10 cellular contexts compared by ENCODE assay signal in the genomic region with DNA sequence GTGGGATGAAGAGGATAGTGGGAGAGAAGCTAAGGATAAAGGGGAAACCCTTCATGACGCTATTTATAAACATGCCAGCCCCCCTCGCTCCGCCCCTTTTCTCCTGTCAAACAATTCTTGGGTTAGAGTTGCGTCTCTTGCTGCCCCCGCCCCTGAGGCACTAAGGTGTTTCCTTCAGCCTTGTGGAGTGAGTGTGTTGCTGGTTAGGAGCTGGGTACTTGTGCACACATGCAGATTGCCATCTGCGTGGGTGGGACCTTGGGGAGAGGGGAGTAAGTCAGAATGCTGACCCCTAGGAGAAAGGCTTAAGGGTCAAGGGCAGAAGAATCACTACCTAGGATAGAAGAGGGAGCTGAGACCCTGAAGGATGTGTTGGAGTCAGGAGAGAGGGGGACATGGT. TPM values are rescaled to one million over a fixed set of nuclear protein-coding genes. Genes with fewer than 3 reads are reported as not detected.
A peak's percentile ranks its signal among the peaks of the same experiment; 100 is the strongest.
DNase-seq lines count a peak whose midpoint lies in the region; ATAC-seq lines count a peak whose summit lies in the region.
"Had no signal": no experiment of that assay in that cellular context is flagged by ENCODE, and none has a peak within 500 bp of the region (broad histone marks: within the 10 kb centered on the region; RNA-seq: fewer than 3 reads in every experiment).

No MANE protein-coding gene starts in this region.

- peaks cover 28% of the 10 kb centered on the region for H3K36me3 Mint-ChIP-seq in activated CD4-positive, alpha-beta T cell treated with anti-CD3 and anti-CD28 coated beads, Interleukin-2, amount 10 ng/mL, durations not matched to agents 24 days and 14 days (ENCODE audit: low read depth)
- peaks cover 14% of the 10 kb centered on the region for H3K36me3 Mint-ChIP-seq in activated T-helper 1 cell treated with anti-CD3 and anti-CD28 coated beads, Interleukin-12 subunit alpha, Interleukin-12 subunit beta, Interleukin-2, Interleukin-4 antibody, amounts not matched to agents 30 ng/mL and 10 ng/mL and 1 ng/mL, durations not matched to agents 14 hours and 24 hours and 36 hours (ENCODE audit: low read depth)
- H3K36me3 Mint-ChIP-seq in stimulated activated naive B cell treated with anti-CD40 and anti-IgM and Interleukin-4, amounts not matched to agents 10 μg/mL and 1 μg/mL and 100 μg/mL, for 72 hours, result peaks cover 19 to 30% of the 10 kb centered on the region in 2 donors

- H3K4me1 ChIP-seq in right cardiac atrium (ENCODE audit: control insufficient read depth, insufficient read depth, low read length), result peaks cover 34% of the 10 kb centered on the region

- 51% methylated on average over 6 of the region's 6 CpGs for WGBS in right cardiac atrium

- H3K27me3 ChIP-seq in right cardiac atrium (ENCODE audit: control insufficient read depth, insufficient read depth), result no peaks in the 10 kb centered on the region
- H3K27me3 ChIP-seq: brain microvascular endothelial cell had no signal

- no peaks in the 10 kb centered on the region for H3K27me3 Mint-ChIP-seq in activated CD4-positive, alpha-beta T cell treated with anti-CD3 and anti-CD28 coated beads, Interleukin-2, amount 10 ng/mL, durations not matched to agents 24 days and 14 days
- no peaks in the 10 kb centered on the region for H3K27me3 Mint-ChIP-seq in activated T-helper 1 cell treated with anti-CD3 and anti-CD28 coated beads, Interleukin-12 subunit alpha, Interleukin-12 subunit beta, Interleukin-2, Interleukin-4 antibody, amounts not matched to agents 30 ng/mL and 10 ng/mL and 1 ng/mL, durations not matched to agents 14 hours and 24 hours and 36 hours (ENCODE audit: insufficient read depth)
- H3K27me3 Mint-ChIP-seq in stimulated activated naive B cell treated with anti-CD40 and anti-IgM and Interleukin-4, amounts not matched to agents 10 μg/mL and 1 μg/mL and 100 μg/mL, for 72 hours, result no peaks in the 10 kb centered on the region

- ATAC-seq in right cardiac atrium (no peak), GM21367 (IDR thresholded peaks at IDR 0.05; ENCODE audit: unreplicated experiment) (no peak), GM21717 (IDR thresholded peaks at IDR 0.05; ENCODE audit: unreplicated experiment) (no peak)
- ATAC-seq in stimulated activated naive B cell treated with anti-CD40 and anti-IgM and Interleukin-4, amounts not matched to agents 10 μg/mL and 1 μg/mL and 100 μg/mL, for 72 hours (replicated peaks), result no peak
- ATAC-seq: HepG2 had no signal

- H3K4me1 Mint-ChIP-seq in activated CD4-positive, alpha-beta T cell treated with anti-CD3 and anti-CD28 coated beads, Interleukin-2, amount 10 ng/mL, durations not matched to agents 24 days and 14 days, result peaks cover 56% of the 10 kb centered on the region
- H3K4me1 Mint-ChIP-seq in activated T-helper 1 cell treated with anti-CD3 and anti-CD28 coated beads, Interleukin-12 subunit alpha, Interleukin-12 subunit beta, Interleukin-2, Interleukin-4 antibody, amounts not matched to agents 30 ng/mL and 10 ng/mL and 1 ng/mL, durations not matched to agents 14 hours and 24 hours and 36 hours (ENCODE audit: low read depth), result peaks cover 62% of the 10 kb centered on the region
- peaks cover 58 to 71% of the 10 kb centered on the region in 2 donors for H3K4me1 Mint-ChIP-seq in stimulated activated naive B cell treated with anti-CD40 and anti-IgM and Interleukin-4, amounts not matched to agents 10 μg/mL and 1 μg/mL and 100 μg/mL, for 72 hours

- H3K27ac Mint-ChIP-seq in activated CD4-positive, alpha-beta T cell treated with anti-CD3 and anti-CD28 coated beads, Interleukin-2, amount 10 ng/mL, durations not matched to agents 24 days and 14 days, result no peak overlapping the region
- no peak overlapping the region for H3K27ac Mint-ChIP-seq in activated T-helper 1 cell treated with anti-CD3 and anti-CD28 coated beads, Interleukin-12 subunit alpha, Interleukin-12 subunit beta, Interleukin-2, Interleukin-4 antibody, amounts not matched to agents 30 ng/mL and 10 ng/mL and 1 ng/mL, durations not matched to agents 14 hours and 24 hours and 36 hours
- H3K27ac Mint-ChIP-seq in stimulated activated naive B cell treated with anti-CD40 and anti-IgM and Interleukin-4, amounts not matched to agents 10 μg/mL and 1 μg/mL and 100 μg/mL, for 72 hours, result peak overlapping the region; percentile 6

- H3K9me3 Mint-ChIP-seq in activated CD4-positive, alpha-beta T cell treated with anti-CD3 and anti-CD28 coated beads, Interleukin-2, amount 10 ng/mL, durations not matched to agents 24 days and 14 days, result no peaks in the 10 kb centered on the region
- H3K9me3 Mint-ChIP-seq in activated T-helper 1 cell treated with anti-CD3 and anti-CD28 coated beads, Interleukin-12 subunit alpha, Interleukin-12 subunit beta, Interleukin-2, Interleukin-4 antibody, amounts not matched to agents 30 ng/mL and 10 ng/mL and 1 ng/mL, durations not matched to agents 14 hours and 24 hours and 36 hours, result no peaks in the 10 kb centered on the region
- no peaks in the 10 kb centered on the region for H3K9me3 Mint-ChIP-seq in stimulated activated naive B cell treated with anti-CD40 and anti-IgM and Interleukin-4, amounts not matched to agents 10 μg/mL and 1 μg/mL and 100 μg/mL, for 72 hours

- peak overlapping the region; percentile 84 for H3K27ac ChIP-seq in right cardiac atrium (ENCODE audit: low read length)
- H3K27ac ChIP-seq: brain microvascular endothelial cell had no signal

- H3K4me3 Mint-ChIP-seq in activated CD4-positive, alpha-beta T cell treated with anti-CD3 and anti-CD28 coated beads, Interleukin-2, amount 10 ng/mL, durations not matched to agents 24 days and 14 days, result peak overlapping the region; percentile 43
- peak overlapping the region; percentile 20 for H3K4me3 Mint-ChIP-seq in activated T-helper 1 cell treated with anti-CD3 and anti-CD28 coated beads, Interleukin-12 subunit alpha, Interleukin-12 subunit beta, Interleukin-2, Interleukin-4 antibody, amounts not matched to agents 30 ng/mL and 10 ng/mL and 1 ng/mL, durations not matched to agents 14 hours and 24 hours and 36 hours
- no peak overlapping the region for H3K4me3 Mint-ChIP-seq in stimulated activated naive B cell treated with anti-CD40 and anti-IgM and Interleukin-4, amounts not matched to agents 10 μg/mL and 1 μg/mL and 100 μg/mL, for 72 hours

- no peak overlapping the region for H3K4me3 ChIP-seq in right cardiac atrium (ENCODE audit: low read length)

- H3K9me3 ChIP-seq in right cardiac atrium (ENCODE audit: control insufficient read depth, low read length), result no peaks in the 10 kb centered on the region

- no peak for DNase-seq in activated CD4-positive, alpha-beta T cell treated with anti-CD3 and anti-CD28 coated beads, Interleukin-2, amount 10 ng/mL, durations not matched to agents 24 days and 14 days
- DNase-seq in activated CD4-positive, alpha-beta T cell treated with anti-CD3 and anti-CD28 coated beads, Interleukin-2, amount 50 U/mL, for 48 hours, result no peak
- no peak for DNase-seq in activated T-helper 1 cell treated with anti-CD3 and anti-CD28 coated beads, Interleukin-12 subunit alpha, Interleukin-12 subunit beta, Interleukin-2, Interleukin-4 antibody, amounts not matched to agents 30 ng/mL and 10 ng/mL and 1 ng/mL, durations not matched to agents 14 hours and 24 hours and 36 hours (ENCODE audit: low spot score)
- peak in 1 of 3 donors; percentile 42 for DNase-seq in right cardiac atrium
- no peak for DNase-seq in stimulated activated naive B cell treated with anti-CD40 and anti-IgM and Interleukin-4, amounts not matched to agents 10 μg/mL and 1 μg/mL and 100 μg/mL, for 72 hours
- no peak for DNase-seq in cortex of kidney (lab: John Stamatoyannopoulos, UW)
- DNase-seq: brain microvascular endothelial cell had no signal

- intact Hi-C loops in activated CD4-positive, alpha-beta T cell treated with anti-CD3 and anti-CD28 coated beads, Interleukin-2, amount 10 ng/mL, durations not matched to agents 24 days and 14 days (cut with micrococcal nuclease), result no loop called here
- intact Hi-C loops in activated T-helper 1 cell treated with anti-CD3 and anti-CD28 coated beads, Interleukin-12 subunit alpha, Interleukin-12 subunit beta, Interleukin-2, Interleukin-4 antibody, amounts not matched to agents 30 ng/mL and 10 ng/mL and 1 ng/mL, durations not matched to agents 14 hours and 24 hours and 36 hours (cut with micrococcal nuclease), result no loop called here
- intact Hi-C loops in right cardiac atrium (cut with DNase I), result no loop called here

RNA-seq across cellular contexts. Expression of a gene that starts 5.4 kb away (rescaled TPM):
- total RNA-seq in activated CD4-positive, alpha-beta T cell treated with anti-CD3 and anti-CD28 coated beads, Interleukin-2, amount 10 ng/mL, durations not matched to agents 24 days and 14 days, result 18.5 and 18.6 TPM in 2 replicates
- 19.9 and 20.7 TPM in 2 replicates for total RNA-seq in activated T-helper 1 cell treated with anti-CD3 and anti-CD28 coated beads, Interleukin-12 subunit alpha, Interleukin-12 subunit beta, Interleukin-2, Interleukin-4 antibody, amounts not matched to agents 30 ng/mL and 10 ng/mL and 1 ng/mL, durations not matched to agents 14 hours and 24 hours and 36 hours
- 10 to 100 TPM; 20.2 to 26.0 (median 22.8) TPM for total RNA-seq in right cardiac atrium
- polyA plus RNA-seq in right cardiac atrium, result 10.0 TPM

RNA-seq across cellular contexts. Expression of a gene that starts 28.2 kb away (rescaled TPM):
- total RNA-seq in activated CD4-positive, alpha-beta T cell treated with anti-CD3 and anti-CD28 coated beads, Interleukin-2, amount 10 ng/mL, durations not matched to agents 24 days and 14 days, result 0.56 and 0.73 TPM in 2 replicates
- total RNA-seq in activated T-helper 1 cell treated with anti-CD3 and anti-CD28 coated beads, Interleukin-12 subunit alpha, Interleukin-12 subunit beta, Interleukin-2, Interleukin-4 antibody, amounts not matched to agents 30 ng/mL and 10 ng/mL and 1 ng/mL, durations not matched to agents 14 hours and 24 hours and 36 hours, result 0.60 and 0.71 TPM in 2 replicates
- 1 to 10 TPM; 6.4 to 9.6 (median 7.4) TPM for total RNA-seq in right cardiac atrium
- polyA plus RNA-seq in right cardiac atrium, result 2.4 TPM
- total RNA-seq: HepG2 had no signal
- polyA plus RNA-seq: HepG2 had no signal

RNA-seq across cellular contexts. Expression of a gene that starts 44.1 kb away (rescaled TPM):
- 34.8 and 36.2 TPM in 2 replicates for total RNA-seq in activated CD4-positive, alpha-beta T cell treated with anti-CD3 and anti-CD28 coated beads, Interleukin-2, amount 10 ng/mL, durations not matched to agents 24 days and 14 days
- 38.2 and 39.4 TPM in 2 replicates for total RNA-seq in activated T-helper 1 cell treated with anti-CD3 and anti-CD28 coated beads, Interleukin-12 subunit alpha, Interleukin-12 subunit beta, Interleukin-2, Interleukin-4 antibody, amounts not matched to agents 30 ng/mL and 10 ng/mL and 1 ng/mL, durations not matched to agents 14 hours and 24 hours and 36 hours
- total RNA-seq in right cardiac atrium, result 10 to 100 TPM; 23.1 to 29.6 (median 26.9) TPM
- 19.0 TPM for polyA plus RNA-seq in right cardiac atrium

Comparison
In these comparisons a context has a peak if more than half of its experiments do, and no peak if none do; other contexts are left out.
1. H3K4me3 Mint-ChIP-seq: peak in activated CD4-positive, alpha-beta T cell treated with anti-CD3 and anti-CD28 coated beads, Interleukin-2, amount 10 ng/mL, durations not matched to agents 24 days and 14 days (single experiment) and activated T-helper 1 cell treated with anti-CD3 and anti-CD28 coated beads, Interleukin-12 subunit alpha, Interleukin-12 subunit beta, Interleukin-2, Interleukin-4 antibody, amounts not matched to agents 30 ng/mL and 10 ng/mL and 1 ng/mL, durations not matched to agents 14 hours and 24 hours and 36 hours (single experiment); none in stimulated activated naive B cell treated with anti-CD40 and anti-IgM and Interleukin-4, amounts not matched to agents 10 μg/mL and 1 μg/mL and 100 μg/mL, for 72 hours (0 of 2).